ENCODE assay signal across 28 cellular contexts in genomic region chr7:49845626-49846025, GRCh38.
A peak's percentile ranks its signal among the peaks of the same experiment; 100 is the strongest.
DNase-seq lines count a peak whose midpoint lies in the region; ATAC-seq, FAIRE-seq and TF ChIP-seq lines count a peak whose summit lies in the region.
"Had no signal": no experiment of that assay in that cellular context is flagged by ENCODE, and none has a peak within 500 bp of the region (broad histone marks: within the 10 kb centered on the region; RNA-seq: fewer than 3 reads in every experiment).

No MANE protein-coding gene starts in this region.

- H3K4me2 ChIP-seq in Loucy (ENCODE audit: low read depth, low read length, poor library complexity, severe bottlenecking), result no peak overlapping the region
- H3K4me2 ChIP-seq: A549; BLaER1 treated with 17β-estradiol and CSF1 and Interleukin-3, amounts not matched to agents 10 nM and 100 nM had no signal

- peaks cover 5% of the 10 kb centered on the region for H3K4me1 Mint-ChIP-seq in glutamatergic neuron (ENCODE audit: low read depth, unreplicated experiment)
- H3K4me1 Mint-ChIP-seq: CD4-positive, alpha-beta memory T cell had no signal

- peak overlapping the region; percentile 20; the same call in 1 of the 2 replicates for H2AFZ ChIP-seq in Loucy (ENCODE audit: low read length)

- H3F3A ChIP-seq in Loucy (ENCODE audit: low read depth), result no peaks in the 10 kb centered on the region

- peak; percentile 47 for FAIRE-seq in bronchial epithelial cell (lab: Jason Lieb, UNC)
- FAIRE-seq: A549, GM12892, GM19239 had no signal

- DNase-seq in Right ventricle myocardium superior (no peak), cardiac septum (ENCODE audit: low spot score) (no peak), bronchial epithelial cell (ENCODE audit: low read depth) (peak; percentile 29), DMS53 (lab: John Stamatoyannopoulos, UW) (no peak), ascending aorta (ENCODE audit: low spot score in 2 of 2) (no peak), glutamatergic neuron (no peak)
- DNase-seq: AML-193; Caco-2; CD4-positive, alpha-beta memory T cell; DMS79; Karpas-422; NCI-H1105; NCI-H1436 treated with DMSO at 0.1 percent for 48 hours; NCI-H187 treated with DMSO at 0.1 percent for 48 hours; NCI-H2171 treated with DMSO at 0.1 percent for 48 hours; NCI-H345; NCI-H510A treated with DMSO at 0.1 percent for 48 hours; NCI-H82; NK-92 treated with Interleukin-12 subunit alpha and Interleukin-12 subunit beta, amount 100 ng/mL, for 24 hours; PC-3; RPMI8226; SHP77 treated with DMSO at 0.1 percent for 48 hours had no signal

- no peaks in the 10 kb centered on the region for H3K27me3 ChIP-seq in Loucy (ENCODE audit: insufficient read depth, low read length, poor library complexity, severe bottlenecking)
- H3K27me3 ChIP-seq in bronchial epithelial cell (ENCODE audit: control insufficient read depth, insufficient read depth, low read length), result no peaks in the 10 kb centered on the region
- H3K27me3 ChIP-seq in ascending aorta, result no peaks in the 10 kb centered on the region
- H3K27me3 ChIP-seq: BLaER1 treated with 17β-estradiol and CSF1 and Interleukin-3, amounts not matched to agents 10 nM and 100 nM had no signal

- intact Hi-C loops in Right ventricle myocardium superior (cut with DNase I), result no loop called here
- intact Hi-C loops in cardiac septum (cut with DNase I), result no loop called here
- intact Hi-C loops in ascending aorta (cut with DNase I), result no loop called here

- TF ChIP-seq CTCF in Loucy (conservative IDR thresholded peaks at IDR 0.05; ENCODE audit: low read length) (no peak), bronchial epithelial cell (IDR thresholded peaks at IDR 0.05; ENCODE audit: insufficient read depth, low read length, severe bottlenecking) (no peak), ascending aorta (IDR thresholded peaks at IDR 0.05) (no peak), glutamatergic neuron (IDR thresholded peaks at IDR 0.05; ENCODE audit: partially characterized antibody, unreplicated experiment) (no peak)

- H3K27ac ChIP-seq in ascending aorta, result no peak overlapping the region
- H3K27ac ChIP-seq: A549; BLaER1 treated with 17β-estradiol and CSF1 and Interleukin-3, amounts not matched to agents 10 nM and 100 nM had no signal

- peaks cover 7% of the 10 kb centered on the region for H3K27me3 Mint-ChIP-seq in glutamatergic neuron (ENCODE audit: unreplicated experiment)

- H3K9me3 Mint-ChIP-seq in glutamatergic neuron (ENCODE audit: unreplicated experiment), result no peaks in the 10 kb centered on the region
- H3K9me3 Mint-ChIP-seq: CD4-positive, alpha-beta memory T cell had no signal

- peak; percentile 62 for ATAC-seq in Right ventricle myocardium superior (ENCODE audit: poor library complexity)
- ATAC-seq: A549, HCT116, PC-3 had no signal

- H3K79me2 ChIP-seq in Loucy (ENCODE audit: insufficient read depth, low read length), result no peaks in the 10 kb centered on the region

- H3K36me3 ChIP-seq in Loucy (ENCODE audit: insufficient read depth, low read length) (no peaks in the 10 kb centered on the region), bronchial epithelial cell (ENCODE audit: control insufficient read depth, insufficient read depth, low read length) (no peaks in the 10 kb centered on the region), ascending aorta (no peaks in the 10 kb centered on the region)
- H3K36me3 ChIP-seq: BLaER1 treated with 17β-estradiol and CSF1 and Interleukin-3, amounts not matched to agents 10 nM and 100 nM had no signal

- H4K20me1 ChIP-seq in Loucy (ENCODE audit: insufficient read depth, low read length, poor library complexity, severe bottlenecking), result no peaks in the 10 kb centered on the region
- H4K20me1 ChIP-seq: BLaER1 treated with 17β-estradiol and CSF1 and Interleukin-3, amounts not matched to agents 10 nM and 100 nM had no signal

- no peak overlapping the region for H3K27ac Mint-ChIP-seq in glutamatergic neuron (ENCODE audit: unreplicated experiment)
- H3K27ac Mint-ChIP-seq: CD4-positive, alpha-beta memory T cell had no signal

- H3K9me2 ChIP-seq in Loucy (replicated peaks; ENCODE audit: low read depth, low read length), result no peaks in the 10 kb centered on the region

- H3K4me1 ChIP-seq in Loucy (ENCODE audit: insufficient read depth, low read length, poor library complexity, severe bottlenecking) (no peaks in the 10 kb centered on the region), ascending aorta (no peaks in the 10 kb centered on the region)
- H3K4me1 ChIP-seq: A549, Caco-2 had no signal

- H3K9me3 ChIP-seq in Loucy (ENCODE audit: insufficient read depth, low read depth, low read length), result no peaks in the 10 kb centered on the region
- H3K9me3 ChIP-seq in ascending aorta, result no peaks in the 10 kb centered on the region
- H3K9me3 ChIP-seq: A549; BLaER1 treated with 17β-estradiol and CSF1 and Interleukin-3, amounts not matched to agents 10 nM and 100 nM; Caco-2 had no signal

- no peak overlapping the region for H3K4me3 ChIP-seq in Loucy (ENCODE audit: low read length, poor library complexity, severe bottlenecking)
- no peak overlapping the region for H3K4me3 ChIP-seq in bronchial epithelial cell (ENCODE audit: low read depth, low read length)
- no peak overlapping the region for H3K4me3 ChIP-seq in ascending aorta
- H3K4me3 ChIP-seq: A549; BLaER1 treated with 17β-estradiol and CSF1 and Interleukin-3, amounts not matched to agents 10 nM and 100 nM had no signal

- H3K36me3 Mint-ChIP-seq in glutamatergic neuron (ENCODE audit: unreplicated experiment), result no peaks in the 10 kb centered on the region
- H3K36me3 Mint-ChIP-seq: CD4-positive, alpha-beta memory T cell had no signal

- no peak overlapping the region for H3K4me3 Mint-ChIP-seq in glutamatergic neuron (ENCODE audit: unreplicated experiment)
- H3K4me3 Mint-ChIP-seq: CD4-positive, alpha-beta memory T cell had no signal

- H3K9ac ChIP-seq in Loucy (ENCODE audit: low read depth, low read length, poor library complexity, severe bottlenecking), result no peak overlapping the region
- H3K9ac ChIP-seq: BLaER1 treated with 17β-estradiol and CSF1 and Interleukin-3, amounts not matched to agents 10 nM and 100 nM had no signal
